Comparison of ENCODE assay signal across 9 cellular contexts in genomic region chr5:179765400-179765799, GRCh38. TPM values are rescaled to one million over a fixed set of nuclear protein-coding genes. Genes with fewer than 3 reads are reported as not detected.
DNase-seq lines count a peak whose midpoint lies in the region; TF ChIP-seq lines count a peak whose summit lies in the region.
"Had no signal": no experiment of that assay in that cellular context is flagged by ENCODE, and none has a peak within 500 bp of the region (broad histone marks: within the 10 kb centered on the region; RNA-seq: fewer than 3 reads in every experiment).

No MANE protein-coding gene starts in this region.

- POLR2A ChIA-PET in BJ (lab: Charles Lee): no interaction called here

- H3K27me3 ChIP-seq in BJ (ENCODE audit: control insufficient read depth, insufficient read depth, low read length): no peaks in the 10 kb centered on the region

- TF ChIP-seq CTCF in BJ (IDR thresholded peaks at IDR 0.05; ENCODE audit: insufficient read depth, low read depth, low read length): no peak

- H3K36me3 ChIP-seq in BJ (ENCODE audit: control insufficient read depth, insufficient read depth, low read length): peaks cover 13% of the 10 kb centered on the region

- peak; percentile 35 for DNase-seq in BJ (ENCODE audit: low read depth)
- peak; percentile 83 for DNase-seq in NCI-H226
- DNase-seq in dermis blood vessel endothelial cell: peak; percentile 89
- peak; percentile 70 for DNase-seq in myocyte (ENCODE audit: low read depth)
- DNase-seq in effector CD8-positive, alpha-beta T cell (lab: John Stamatoyannopoulos, UW): no peak
- no peak for DNase-seq in NCI-H524 (lab: John Stamatoyannopoulos, UW)
- DNase-seq in OCI-M2 (lab: John Stamatoyannopoulos, UW; ENCODE audit: unreplicated experiment): no peak
- no peak for DNase-seq in NCI-H2081 treated with DMSO at 0.1 percent for 48 hours (lab: John Stamatoyannopoulos, UW)
- DNase-seq: activated CD4-positive, alpha-beta T cell treated with anti-CD3 and anti-CD28 coated beads, Interleukin-2, amount 50 U/mL, for 48 hours had no signal

- CTCF ChIA-PET in BJ (lab: Yijun Ruan, JAX): interaction anchor here (1.2 to 2.2 kb wide), 3 partner anchors 10 to 32 kb away, joined by 3 to 5 read pairs (median 4); no protein-coding TSS in a partner anchor

- H3K4me3 ChIP-seq in BJ (ENCODE audit: low read depth, low read length): no peak overlapping the region

RNA-seq across cellular contexts. Expression of gene LTC4S, which starts 28.4 kb away (rescaled TPM):
- polyA plus RNA-seq in BJ (2011; rRNA removed): 0.49 and 0.88 TPM in 2 replicates
- polyA minus RNA-seq in BJ (2011; rRNA and poly(A)+ RNA removed): 0.33 TPM in 1 of 2 replicates, not detected in the other
- total RNA-seq in dermis blood vessel endothelial cell (0.79 and 0.85 TPM in 2 replicates), myocyte (0.94 and 1.0 TPM in 2 replicates)
- polyA plus RNA-seq in myocyte (2012): 0.58 TPM

RNA-seq across cellular contexts. Expression of gene MAML1, which starts 32.8 kb away (rescaled TPM):
- 4.4 and 5.3 TPM in 2 replicates for polyA plus RNA-seq in BJ (2011; rRNA removed)
- 6.9 and 11.1 TPM in 2 replicates for polyA minus RNA-seq in BJ (2011; rRNA and poly(A)+ RNA removed)
- total RNA-seq in dermis blood vessel endothelial cell: 9.2 and 15.6 TPM in 2 replicates
- total RNA-seq in myocyte: 13.8 and 14.0 TPM in 2 replicates
- polyA plus RNA-seq in myocyte (2012): 13.2 TPM

RNA-seq across cellular contexts. Expression of gene MGAT4B, which starts 41.3 kb away (rescaled TPM):
- polyA plus RNA-seq in BJ (2011; rRNA removed): 91.7 and 131 TPM in 2 replicates
- 96.3 and 122 TPM in 2 replicates for polyA minus RNA-seq in BJ (2011; rRNA and poly(A)+ RNA removed)
- 229 and 248 TPM in 2 replicates for total RNA-seq in dermis blood vessel endothelial cell
- total RNA-seq in myocyte: 125 and 135 TPM in 2 replicates
- 314 TPM for polyA plus RNA-seq in myocyte (2012)

RNA-seq across cellular contexts. Expression of gene SQSTM1, which starts 55.3 kb away (rescaled TPM):
- 307 and 361 TPM in 2 replicates for polyA plus RNA-seq in BJ (2011; rRNA removed)
- polyA minus RNA-seq in BJ (2011; rRNA and poly(A)+ RNA removed): 103 and 140 TPM in 2 replicates
- total RNA-seq in dermis blood vessel endothelial cell: 644 and 1,006 TPM in 2 replicates
- 551 and 593 TPM in 2 replicates for total RNA-seq in myocyte
- 797 TPM for polyA plus RNA-seq in myocyte (2012)

Comparison
In these comparisons a context has a peak if more than half of its experiments do, and no peak if none do; other contexts are left out.
1. DNase-seq: peak in BJ (single experiment), NCI-H226 (single experiment), dermis blood vessel endothelial cell (single experiment) and myocyte (single experiment); none in effector CD8-positive, alpha-beta T cell (single experiment), NCI-H524 (0 of 2), OCI-M2 (single experiment) and NCI-H2081 treated with DMSO at 0.1 percent for 48 hours (single experiment).